In genomic region chr16:12826559-12826958, GRCh38 we compare ENCODE assay signal across 14 cellular contexts. TPM values are rescaled to one million over a fixed set of nuclear protein-coding genes. Genes with fewer than 3 reads are reported as not detected.
DNase-seq lines count a peak whose midpoint lies in the region; ATAC-seq lines count a peak whose summit lies in the region.
"Had no signal": no experiment of that assay in that cellular context is flagged by ENCODE, and none has a peak within 500 bp of the region (broad histone marks: within the 10 kb centered on the region; RNA-seq: fewer than 3 reads in every experiment).

No MANE protein-coding gene starts in this region.

- H3K9me3 Mint-ChIP-seq in activated naive CD4-positive, alpha-beta T cell treated with anti-CD3 and anti-CD28 coated beads for 36 hours, result peaks cover 2% of the 10 kb centered on the region
- H3K9me3 Mint-ChIP-seq in stimulated activated naive CD8-positive, alpha-beta T cell treated with anti-CD3 and anti-CD28 coated beads, Interleukin-15, amount 100 ng/mL, for 72 hours, result no peaks in the 10 kb centered on the region
- H3K9me3 Mint-ChIP-seq: CD14-positive monocyte; CD8-positive, alpha-beta T cell had no signal

- no peak for DNase-seq in activated CD4-positive, CD25-positive, alpha-beta regulatory T cell (lab: John Stamatoyannopoulos, UW)
- peak; percentile 49 for DNase-seq in activated naive CD4-positive, alpha-beta T cell treated with anti-CD3 and anti-CD28 coated beads for 36 hours
- DNase-seq in activated naive CD4-positive, alpha-beta T cell treated with anti-CD3 and anti-CD28 coated beads, Interleukin-2, amount 50 U/mL, for 16 hours, result no peak
- DNase-seq in stimulated activated CD4-positive, alpha-beta T cell treated with anti-CD3 and anti-CD28 coated beads, Interleukin-1b, Interleukin-23, amount 100 ng/mL, for 48 hours, result peak; percentile 6
- DNase-seq in stimulated activated CD4-positive, alpha-beta T cell treated with anti-CD3 and anti-CD28 coated beads, Interleukin-4, amount 100 ng/mL, for 24 hours, result no peak
- DNase-seq in stimulated activated naive CD8-positive, alpha-beta T cell treated with anti-CD3 and anti-CD28 coated beads, Interleukin-15, amount 100 ng/mL, for 72 hours, result peak; percentile 17 to 23
- no peak for DNase-seq in NCI-H526 treated with DMSO at 0.1 percent for 48 hours (lab: John Stamatoyannopoulos, UW)
- DNase-seq: CD8-positive, alpha-beta T cell; COR-L47; DMS153; DMS79 treated with DMSO at 0.1 percent for 48 hours; EL had no signal

- ATAC-seq in activated CD4-positive, CD25-positive, alpha-beta regulatory T cell treated with anti-CD3 and anti-CD28 coated beads, Interleukin-2, amount 50 U/mL, for 24 hours, result peak; percentile 58 to 64
- peak; percentile 98 for ATAC-seq in stimulated activated naive CD8-positive, alpha-beta T cell treated with anti-CD3 and anti-CD28 coated beads, Interleukin-15, amount 100 ng/mL, for 72 hours
- ATAC-seq: CD8-positive, alpha-beta T cell had no signal

- peaks cover 5% of the 10 kb centered on the region for H3K4me1 Mint-ChIP-seq in activated naive CD4-positive, alpha-beta T cell treated with anti-CD3 and anti-CD28 coated beads for 36 hours (ENCODE audit: low read depth)
- peaks cover 7% of the 10 kb centered on the region for H3K4me1 Mint-ChIP-seq in stimulated activated naive CD8-positive, alpha-beta T cell treated with anti-CD3 and anti-CD28 coated beads, Interleukin-15, amount 100 ng/mL, for 72 hours

- no peaks in the 10 kb centered on the region for H3K36me3 Mint-ChIP-seq in activated naive CD4-positive, alpha-beta T cell treated with anti-CD3 and anti-CD28 coated beads for 36 hours (ENCODE audit: low read depth)
- H3K36me3 Mint-ChIP-seq: CD14-positive monocyte; CD8-positive, alpha-beta T cell had no signal

- H3K4me3 Mint-ChIP-seq in activated naive CD4-positive, alpha-beta T cell treated with anti-CD3 and anti-CD28 coated beads for 36 hours, result no peak overlapping the region
- H3K4me3 Mint-ChIP-seq in stimulated activated naive CD8-positive, alpha-beta T cell treated with anti-CD3 and anti-CD28 coated beads, Interleukin-15, amount 100 ng/mL, for 72 hours, result no peak overlapping the region
- H3K4me3 Mint-ChIP-seq: CD14-positive monocyte; CD8-positive, alpha-beta T cell had no signal

- CTCF ChIA-PET in activated naive CD4-positive, alpha-beta T cell treated with anti-CD3 and anti-CD28 coated beads for 36 hours (lab: Charles Lee), result interaction anchor here (0.7 kb wide), 1 partner anchor 75 kb away, joined by 3 read pairs; no protein-coding TSS in a partner anchor

- peaks cover 8% of the 10 kb centered on the region for H3K27me3 Mint-ChIP-seq in activated naive CD4-positive, alpha-beta T cell treated with anti-CD3 and anti-CD28 coated beads for 36 hours (ENCODE audit: low read depth)
- H3K27me3 Mint-ChIP-seq in stimulated activated naive CD8-positive, alpha-beta T cell treated with anti-CD3 and anti-CD28 coated beads, Interleukin-15, amount 100 ng/mL, for 72 hours, result peaks cover 27% of the 10 kb centered on the region

- intact Hi-C loops in activated naive CD4-positive, alpha-beta T cell treated with anti-CD3 and anti-CD28 coated beads for 36 hours (cut with micrococcal nuclease), result loop anchor here (1.0 kb wide), 1 partner anchor 76 kb away; no protein-coding TSS in a partner anchor

- no peak overlapping the region for H3K27ac Mint-ChIP-seq in activated naive CD4-positive, alpha-beta T cell treated with anti-CD3 and anti-CD28 coated beads for 36 hours
- H3K27ac Mint-ChIP-seq in stimulated activated naive CD8-positive, alpha-beta T cell treated with anti-CD3 and anti-CD28 coated beads, Interleukin-15, amount 100 ng/mL, for 72 hours, result no peak overlapping the region
- H3K27ac Mint-ChIP-seq: CD8-positive, alpha-beta T cell had no signal

RNA-seq across cellular contexts. Expression of gene CPPED1, which starts 22.9 kb away (rescaled TPM):
- total RNA-seq in activated naive CD4-positive, alpha-beta T cell treated with anti-CD3 and anti-CD28 coated beads for 36 hours, result 1 to 10 TPM; 6.4 to 6.5 TPM

Comparison
In these comparisons a context has a peak if more than half of its experiments do, and no peak if none do; other contexts are left out.
1. DNase-seq: peak in activated naive CD4-positive, alpha-beta T cell treated with anti-CD3 and anti-CD28 coated beads for 36 hours (single experiment), stimulated activated CD4-positive, alpha-beta T cell treated with anti-CD3 and anti-CD28 coated beads, Interleukin-1b, Interleukin-23, amount 100 ng/mL, for 48 hours (single experiment) and stimulated activated naive CD8-positive, alpha-beta T cell treated with anti-CD3 and anti-CD28 coated beads, Interleukin-15, amount 100 ng/mL, for 72 hours (2 of 2); none in activated CD4-positive, CD25-positive, alpha-beta regulatory T cell (0 of 4), activated naive CD4-positive, alpha-beta T cell treated with anti-CD3 and anti-CD28 coated beads, Interleukin-2, amount 50 U/mL, for 16 hours (single experiment), stimulated activated CD4-positive, alpha-beta T cell treated with anti-CD3 and anti-CD28 coated beads, Interleukin-4, amount 100 ng/mL, for 24 hours (single experiment) and NCI-H526 treated with DMSO at 0.1 percent for 48 hours (single experiment).